Comparison of ENCODE assay signal across 23 cellular contexts in the genomic region with DNA sequence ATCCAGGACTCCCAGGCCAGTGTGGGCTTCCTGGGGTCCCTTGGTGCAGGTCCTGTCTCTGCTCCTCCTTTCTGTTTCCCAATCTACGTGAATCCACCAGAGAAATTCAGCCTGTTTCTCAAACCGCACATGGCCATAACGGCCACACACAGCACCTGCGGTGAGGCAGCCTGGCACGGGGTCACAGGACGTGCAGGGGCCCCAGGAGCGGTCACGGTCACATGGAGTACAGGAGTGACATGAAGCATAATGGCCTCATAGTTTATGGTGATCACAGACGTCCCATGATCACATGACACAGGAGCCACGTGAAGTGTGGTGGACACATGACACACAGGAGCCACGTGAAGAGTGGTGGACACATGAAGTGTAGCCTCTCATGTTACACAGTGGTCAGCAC.
"Had no signal": no experiment of that assay in that cellular context is flagged by ENCODE, and none has a peak within 500 bp of the region (broad histone marks: within the 10 kb centered on the region; RNA-seq: fewer than 3 reads in every experiment).

No MANE protein-coding gene starts in this region.

- H3K4me1 Mint-ChIP-seq: activated B cell treated with CpG ODN at 0.5 μM for 24 hours; activated CD4-positive, alpha-beta T cell treated with anti-CD3 and anti-CD28 coated beads for 36 hours; activated naive CD4-positive, alpha-beta T cell treated with anti-CD3 and anti-CD28 coated beads, Interleukin-2, amount 50 U/mL, for 24 hours had no signal

- ATAC-seq: activated CD4-positive, alpha-beta T cell treated with anti-CD3 and anti-CD28 coated beads for 36 hours; body of pancreas; gastroesophageal sphincter; lower lobe of right lung; stimulated activated naive CD8-positive, alpha-beta T cell treated with anti-CD3 and anti-CD28 coated beads, Interleukin-15, amount 100 ng/mL, for 72 hours had no signal

- H3K27me3 ChIP-seq: body of pancreas, cardiac muscle cell, tibial artery had no signal

- H3K27ac Mint-ChIP-seq: activated B cell treated with CpG ODN at 0.5 μM for 24 hours; activated CD4-positive, alpha-beta T cell treated with anti-CD3 and anti-CD28 coated beads for 36 hours; activated naive CD4-positive, alpha-beta T cell treated with anti-CD3 and anti-CD28 coated beads, Interleukin-2, amount 50 U/mL, for 24 hours; activated T-helper 1 cell treated with anti-CD3 and anti-CD28 coated beads, Interleukin-12 subunit alpha, Interleukin-12 subunit beta, Interleukin-2, Interleukin-4 antibody, amounts not matched to agents 30 ng/mL and 10 ng/mL and 1 ng/mL, durations not matched to agents 14 hours and 24 hours and 36 hours; naive B cell; progenitor cell of endocrine pancreas; stimulated activated naive CD8-positive, alpha-beta T cell treated with anti-CD3 and anti-CD28 coated beads, Interleukin-15, amount 100 ng/mL, for 72 hours had no signal

- H3K9me3 Mint-ChIP-seq: activated B cell treated with CpG ODN at 0.5 μM for 24 hours; activated naive CD4-positive, alpha-beta T cell treated with anti-CD3 and anti-CD28 coated beads, Interleukin-2, amount 50 U/mL, for 24 hours; neural crest cell; stimulated activated naive CD8-positive, alpha-beta T cell treated with anti-CD3 and anti-CD28 coated beads, Interleukin-15, amount 100 ng/mL, for 72 hours had no signal

- H3K4me1 ChIP-seq: body of pancreas, lower lobe of right lung, tibial artery had no signal

- H3K36me3 Mint-ChIP-seq: activated naive CD4-positive, alpha-beta T cell treated with anti-CD3 and anti-CD28 coated beads, Interleukin-2, amount 50 U/mL, for 24 hours; naive B cell had no signal

- DNase-seq: activated B cell treated with CpG ODN at 0.5 μM for 24 hours; activated CD4-positive, alpha-beta T cell treated with anti-CD3 and anti-CD28 coated beads for 36 hours; activated CD4-positive, alpha-beta T cell treated with anti-CD3 and anti-CD28 coated beads, Interleukin-2, amount 50 U/mL, for 4 hours; activated gamma-delta T cell treated with Interleukin-2 at 50 U/mL for 16 hours; anterior cingulate cortex; body of pancreas; lower lobe of right lung; mesendoderm; naive B cell; retina; stimulated activated CD4-positive, alpha-beta T cell treated with anti-CD3 and anti-CD28 coated beads, Interleukin-1b, Interleukin-23, amount 100 ng/mL, for 48 hours; stimulated activated naive CD8-positive, alpha-beta T cell treated with anti-CD3 and anti-CD28 coated beads, Interleukin-15, amount 100 ng/mL, for 72 hours; T-helper 1 cell; tibial artery had no signal

- H3K4me3 Mint-ChIP-seq: activated B cell treated with CpG ODN at 0.5 μM for 24 hours; activated CD4-positive, alpha-beta T cell treated with anti-CD3 and anti-CD28 coated beads for 36 hours; activated naive CD4-positive, alpha-beta T cell treated with anti-CD3 and anti-CD28 coated beads, Interleukin-2, amount 50 U/mL, for 24 hours; activated T-helper 1 cell treated with anti-CD3 and anti-CD28 coated beads, Interleukin-12 subunit alpha, Interleukin-12 subunit beta, Interleukin-2, Interleukin-4 antibody, amounts not matched to agents 30 ng/mL and 10 ng/mL and 1 ng/mL, durations not matched to agents 14 hours and 24 hours and 36 hours; naive B cell; neural crest cell; stimulated activated naive CD8-positive, alpha-beta T cell treated with anti-CD3 and anti-CD28 coated beads, Interleukin-15, amount 100 ng/mL, for 72 hours had no signal

- H3K4me3 ChIP-seq: body of pancreas, cardiac muscle cell, gastroesophageal sphincter, lower lobe of right lung, tibial artery had no signal

- H3K27ac ChIP-seq: body of pancreas, cardiac muscle cell, epithelial cell of prostate, gastroesophageal sphincter, lower lobe of right lung, tibial artery had no signal

- H3K9me3 ChIP-seq: body of pancreas, gastroesophageal sphincter, lower lobe of right lung, tibial artery had no signal

- H3K27me3 Mint-ChIP-seq: activated B cell treated with CpG ODN at 0.5 μM for 24 hours; activated CD4-positive, alpha-beta T cell treated with anti-CD3 and anti-CD28 coated beads for 36 hours; naive B cell had no signal

- FAIRE-seq: islet of Langerhans, urothelium cell line had no signal

- H3K36me3 ChIP-seq: cardiac muscle cell, gastroesophageal sphincter, lower lobe of right lung, tibial artery had no signal
